ENCODE assay signal across 25 cellular contexts in genomic region chr2:164796999-164797398, GRCh38.
"Had no signal": no experiment of that assay in that cellular context is flagged by ENCODE, and none has a peak within 500 bp of the region (broad histone marks: within the 10 kb centered on the region; RNA-seq: fewer than 3 reads in every experiment).

No MANE protein-coding gene starts in this region.

- ATAC-seq: effector memory CD8-positive, alpha-beta T cell; left colon; left ventricle myocardium superior; naive thymus-derived CD8-positive, alpha-beta T cell; psoas muscle; right cardiac atrium; stimulated activated naive B cell treated with anti-CD40 and anti-IgM and Interleukin-4, amounts not matched to agents 10 μg/mL and 1 μg/mL and 100 μg/mL, for 72 hours had no signal

- H3K9me3 ChIP-seq: psoas muscle, spleen, suprapubic skin, vagina had no signal

- H3K36me3 ChIP-seq: spleen, suprapubic skin, vagina had no signal

- H3K27me3 ChIP-seq: spleen, suprapubic skin, vagina had no signal

- H3K4me3 ChIP-seq: lung, psoas muscle, skin epidermis, spleen, suprapubic skin, vagina had no signal

- H3K4me1 ChIP-seq: psoas muscle had no signal

- H3K27ac ChIP-seq: psoas muscle, skin epidermis, spleen, suprapubic skin, vagina had no signal

- DNase-seq: cortex of kidney; effector memory CD8-positive, alpha-beta T cell; erythroblast; hypothalamus; immature natural killer cell; islet precursor cell; kidney glomerular epithelial cell; left colon; left ventricle myocardium superior; mesenchymal stem cell; midbrain; naive thymus-derived CD8-positive, alpha-beta T cell; nephron progenitor cell; nucleus accumbens; posterior cingulate gyrus; psoas muscle; right cardiac atrium; spleen; stimulated activated CD4-positive, alpha-beta T cell treated with anti-CD3 and anti-CD28 coated beads, Interleukin-4, amount 100 ng/mL, for 4 hours; stimulated activated naive B cell treated with anti-CD40 and anti-IgM and Interleukin-4, amounts not matched to agents 10 μg/mL and 1 μg/mL and 100 μg/mL, for 72 hours; trophoblast cell had no signal
